18 cellular contexts compared by ENCODE assay signal in the genomic region with DNA sequence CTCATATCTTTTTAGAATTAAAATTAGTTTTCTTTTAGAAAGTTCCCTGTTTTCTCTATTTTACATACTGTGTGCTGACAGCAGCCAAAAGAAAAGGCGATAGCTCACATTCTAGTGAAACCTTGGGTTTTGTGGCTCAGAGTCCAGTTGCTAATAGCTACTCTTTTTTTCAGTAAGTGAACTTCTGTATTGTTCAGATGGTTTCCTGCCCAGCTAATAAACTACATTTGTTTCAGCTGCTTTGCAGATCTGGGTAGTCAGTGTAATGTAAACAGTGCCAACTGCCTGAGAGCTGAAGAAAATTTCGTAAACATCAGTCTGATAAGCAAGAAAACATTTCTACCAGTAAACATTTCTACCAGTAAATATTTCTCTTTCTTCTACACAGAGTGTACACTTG.
"Had no signal": no experiment of that assay in that cellular context is flagged by ENCODE, and none has a peak within 500 bp of the region (broad histone marks: within the 10 kb centered on the region; RNA-seq: fewer than 3 reads in every experiment).

No MANE protein-coding gene starts in this region.

- H3K9me3 ChIP-seq: SJSA1, SK-N-SH had no signal

- H3K27ac Mint-ChIP-seq: T-cell had no signal

- ATAC-seq: T-cell had no signal

- FAIRE-seq: RCC 7860 had no signal

- H3K4me1 Mint-ChIP-seq: T-cell had no signal

- H3K36me3 ChIP-seq: SJSA1 had no signal

- H3K9ac ChIP-seq: SK-N-SH had no signal

- H3K36me3 Mint-ChIP-seq: T-cell had no signal

- H3K4me3 Mint-ChIP-seq: T-cell had no signal

- H3K27me3 ChIP-seq: SJSA1 had no signal

- DNase-seq: KBM-7, NCI-H1092 treated with DMSO at 0.1 percent for 48 hours, NCI-H1436, NCI-H187, NCI-H2029, NCI-H2081 treated with DMSO at 0.1 percent for 48 hours, NCI-H2171, NCI-H226, NCI-H524, NCI-H748 treated with DMSO at 0.1 percent for 48 hours, Right ventricle myocardium superior, RPMI8226, SIG-M5, SK-N-SH, SW 1271, T-cell had no signal

- H3K4me3 ChIP-seq: SJSA1 had no signal

- H3K27ac ChIP-seq: SJSA1 had no signal

- H3K4me1 ChIP-seq: SJSA1 had no signal

- H3K27me3 Mint-ChIP-seq: T-cell had no signal
